Comparison of ENCODE assay signal across 1 cellular context in genomic region chr17:21258593-21258992, GRCh38.
TF ChIP-seq lines count a peak whose summit lies in the region.

No MANE protein-coding gene starts in this region.

TF ChIP-seq in K562, 482 proteins besides CTCF, POLR2A, EP300 and RAD21:
- TF ChIP-seq TRIM24 (IDR thresholded peaks at IDR 0.05) (no peak), DMBX1 (CRISPR knock-in tag; IDR thresholded peaks at IDR 0.05; ENCODE audit: borderline replicate concordance) (peak; percentile 85), SMAD4 (CRISPR knock-in tag; conservative IDR thresholded peaks at IDR 0.05) (peak; percentile 65), KLF13 (tag; IDR thresholded peaks at IDR 0.05; ENCODE audit: borderline replicate concordance, low read depth) (no peak), UBTF (IDR thresholded peaks at IDR 0.05; ENCODE audit: borderline replicate concordance in 1 of 2, low read depth in 2 of 2, low read length in 2 of 2) (no peak), ZNF224 (CRISPR knock-in tag; IDR thresholded peaks at IDR 0.05) (no peak), TSHZ1 (CRISPR knock-in tag; IDR thresholded peaks at IDR 0.05) (0 out of 2 replicates have a peak, but pooled peaks have one; percentile 36), FOS (IDR thresholded peaks at IDR 0.05; ENCODE audit: extremely low read depth, insufficient read length) (no peak), HMGXB4 (CRISPR knock-in tag; IDR thresholded peaks at IDR 0.05) (no peak), RB1 (IDR thresholded peaks at IDR 0.05; ENCODE audit: low read depth) (no peak), ERF (CRISPR knock-in tag; IDR thresholded peaks at IDR 0.05) (no peak), BCOR (IDR thresholded peaks at IDR 0.05) (no peak), ZNF740 (CRISPR knock-in tag; IDR thresholded peaks at IDR 0.05) (no peak), ZNF740 (tag; IDR thresholded peaks at IDR 0.05) (0 out of 4 replicates have a peak, but pooled peaks of 1 of the 2 experiments have one; percentile 53), KLF1 (tag; IDR thresholded peaks at IDR 0.05) (no peak), CXXC5 (CRISPR knock-in tag; IDR thresholded peaks at IDR 0.05) (peak; percentile 56), NCOA6 (IDR thresholded peaks at IDR 0.05) (no peak), LCOR (CRISPR knock-in tag; IDR thresholded peaks at IDR 0.05) (no peak), ZNF583 (CRISPR knock-in tag; IDR thresholded peaks at IDR 0.05) (peak; percentile 45; the same call in 1 of the 2 replicates), SAFB2 (IDR thresholded peaks at IDR 0.05; ENCODE audit: borderline replicate concordance, low read depth, low read length, severe bottlenecking) (no peak), ZNF76 (CRISPR knock-in tag; IDR thresholded peaks at IDR 0.05; ENCODE audit: borderline replicate concordance) (no peak), PRDM10 (IDR thresholded peaks at IDR 0.05; ENCODE audit: partially characterized antibody) (no peak), HDAC3 (IDR thresholded peaks at IDR 0.05; ENCODE audit: borderline replicate concordance, partially characterized antibody) (no peak), MCM3 (IDR thresholded peaks at IDR 0.05) (no peak), PRMT5 (CRISPR knock-in tag; IDR thresholded peaks at IDR 0.05) (no peak), SIX5 (IDR thresholded peaks at IDR 0.05; ENCODE audit: borderline replicate concordance in 1 of 2, insufficient read depth in 1 of 2, low read depth in 1 of 2, low read length in 2 of 2) (no peak), ZBTB34 (CRISPR knock-in tag; IDR thresholded peaks at IDR 0.05) (no peak), XRCC4 (IDR thresholded peaks at IDR 0.05; ENCODE audit: extremely low read depth, insufficient read depth, insufficient read length) (no peak), ZNF12 (CRISPR knock-in tag; IDR thresholded peaks at IDR 0.05) (no peak), NR2C1 (IDR thresholded peaks at IDR 0.05) (no peak), NR2C1 (tag; IDR thresholded peaks at IDR 0.05) (peak; percentile 52; the same call in 1 of the 2 replicates), NR0B1 (IDR thresholded peaks at IDR 0.05; ENCODE audit: partially characterized antibody) (no peak), NR4A1 (CRISPR knock-in tag; IDR thresholded peaks at IDR 0.05) (no peak), NR4A1 (tag; IDR thresholded peaks at IDR 0.05) (peak; percentile 73), PTRF (tag; IDR thresholded peaks at IDR 0.05) (peak; percentile 65; the same call in 1 of the 2 replicates), PML (IDR thresholded peaks at IDR 0.05; ENCODE audit: low read length) (no peak), SREBF2 (CRISPR knock-in tag; IDR thresholded peaks at IDR 0.05) (no peak), ZFPM2 (CRISPR knock-in tag; IDR thresholded peaks at IDR 0.05) (no peak), ZNF3 (CRISPR knock-in tag; IDR thresholded peaks at IDR 0.05) (no peak), ZNF311 (CRISPR knock-in tag; IDR thresholded peaks at IDR 0.05) (0 out of 2 replicates have a peak, but pooled peaks have one; percentile 51), ZSCAN29 (IDR thresholded peaks at IDR 0.05) (no peak), PTTG1 (tag; IDR thresholded peaks at IDR 0.05; ENCODE audit: low read depth) (peak; percentile 64; the same call in 1 of the 2 replicates), IRF9 (tag; IDR thresholded peaks at IDR 0.05) (0 out of 2 replicates have a peak, but pooled peaks have one; percentile 9), CSDE1 (IDR thresholded peaks at IDR 0.05) (no peak), NR2C2 (CRISPR knock-in tag; IDR thresholded peaks at IDR 0.05) (no peak), NR2C2 (tag; IDR thresholded peaks at IDR 0.05) (no peak), ZNF592 (IDR thresholded peaks at IDR 0.05) (peak; percentile 86), ZNF133 (CRISPR knock-in tag; IDR thresholded peaks at IDR 0.05) (no peak)
